ENCODE assay signal across 22 cellular contexts in the genomic region with DNA sequence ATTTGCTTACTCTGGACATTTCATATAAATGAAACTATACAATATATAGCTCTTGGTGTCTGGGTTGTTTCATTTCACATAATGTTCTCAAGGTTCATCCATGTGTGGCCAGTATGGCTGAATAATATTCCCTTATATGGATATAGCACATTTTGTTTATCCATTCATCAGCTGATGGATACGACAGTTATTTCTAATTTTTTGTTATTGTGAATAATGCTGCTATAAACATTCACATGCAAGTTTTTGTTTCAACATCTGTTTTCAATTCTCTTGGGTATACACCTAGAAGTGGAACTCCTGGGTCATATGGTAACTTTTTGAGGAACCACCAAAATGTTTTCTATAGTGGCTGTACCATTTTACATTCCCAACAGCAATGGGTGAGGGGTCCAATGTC.
"Had no signal": no experiment of that assay in that cellular context is flagged by ENCODE, and none has a peak within 500 bp of the region (broad histone marks: within the 10 kb centered on the region; RNA-seq: fewer than 3 reads in every experiment).

No MANE protein-coding gene starts in this region.

- H3K27ac Mint-ChIP-seq: activated naive CD8-positive, alpha-beta T cell; effector memory CD8-positive, alpha-beta T cell; naive thymus-derived CD8-positive, alpha-beta T cell; stimulated activated effector memory CD8-positive, alpha-beta T cell treated with anti-CD3 and anti-CD28 coated beads, Interleukin-12 subunit alpha, Interleukin-12 subunit beta, amount 100 ng/mL, for 72 hours had no signal

- H3K9ac ChIP-seq: parathyroid adenoma had no signal

- H3K9me3 ChIP-seq: body of pancreas, esophagus squamous epithelium, left ventricle myocardium inferior, mucosa of descending colon, neutrophil, thyroid gland had no signal

- H3K4me1 ChIP-seq: body of pancreas, left ventricle myocardium inferior, parathyroid adenoma, thyroid gland had no signal

- H3K27ac ChIP-seq: body of pancreas, esophagus squamous epithelium, left ventricle myocardium inferior, neutrophil, parathyroid adenoma, thyroid gland, VCaP had no signal

- H3K9me3 Mint-ChIP-seq: effector memory CD8-positive, alpha-beta T cell; naive thymus-derived CD8-positive, alpha-beta T cell; stimulated activated effector memory CD8-positive, alpha-beta T cell treated with anti-CD3 and anti-CD28 coated beads, Interleukin-12 subunit alpha, Interleukin-12 subunit beta, amount 100 ng/mL, for 72 hours had no signal

- H3K27me3 Mint-ChIP-seq: activated naive CD8-positive, alpha-beta T cell; effector memory CD8-positive, alpha-beta T cell; naive thymus-derived CD8-positive, alpha-beta T cell had no signal

- DNase-seq: activated CD4-positive, alpha-beta T cell treated with anti-CD3 and anti-CD28 coated beads for 1 hour; activated T-cell treated with anti-CD3 and anti-CD28 coated beads for 4 hours; amygdala; body of pancreas; effector memory CD8-positive, alpha-beta T cell; esophagus squamous epithelium; foreskin melanocyte; kidney glomerular epithelial cell; left ventricle myocardium inferior; mesenchymal stem cell; mucosa of descending colon; naive thymus-derived CD8-positive, alpha-beta T cell; stimulated activated CD4-positive, alpha-beta T cell treated with anti-CD3 and anti-CD28 coated beads, Interleukin-4, amount 100 ng/mL, for 24 hours; T-helper 2 cell; thyroid gland had no signal

- H2AFZ ChIP-seq: parathyroid adenoma had no signal

- H3K4me3 ChIP-seq: body of pancreas, esophagus squamous epithelium, left ventricle myocardium inferior, mucosa of descending colon, smooth muscle cell, thyroid gland had no signal

- H3K36me3 ChIP-seq: esophagus squamous epithelium, left ventricle myocardium inferior, neutrophil, thyroid gland had no signal

- H3K27me3 ChIP-seq: body of pancreas, esophagus squamous epithelium, neutrophil, thyroid gland had no signal

- H3K79me2 ChIP-seq: parathyroid adenoma had no signal

- H3K4me3 Mint-ChIP-seq: activated naive CD8-positive, alpha-beta T cell; effector memory CD8-positive, alpha-beta T cell; naive thymus-derived CD8-positive, alpha-beta T cell; stimulated activated effector memory CD8-positive, alpha-beta T cell treated with anti-CD3 and anti-CD28 coated beads, Interleukin-12 subunit alpha, Interleukin-12 subunit beta, amount 100 ng/mL, for 72 hours had no signal

- H3K4me2 ChIP-seq: smooth muscle cell had no signal

- ATAC-seq: body of pancreas; effector memory CD8-positive, alpha-beta T cell; mucosa of descending colon; naive thymus-derived CD8-positive, alpha-beta T cell; sciatic nerve; stimulated activated effector memory CD8-positive, alpha-beta T cell treated with anti-CD3 and anti-CD28 coated beads, Interleukin-12 subunit alpha, Interleukin-12 subunit beta, amount 100 ng/mL, for 72 hours had no signal
